ENCODE assay signal across 8 cellular contexts in genomic region chrX:13938766-13939530, GRCh38.
DNase-seq lines count a peak whose midpoint lies in the region; TF ChIP-seq lines count a peak whose summit lies in the region.

No MANE protein-coding gene starts in this region.

- H3K27ac Mint-ChIP-seq in mesothelial cell of epicardium, result no peak overlapping the region

- H3K27me3 ChIP-seq in HUES6 (ENCODE audit: control insufficient read depth, insufficient read depth, low read length) (no peaks in the 10 kb centered on the region; the same call in 1 of the 2 replicates), mammary epithelial cell (ENCODE audit: insufficient read depth, low read length) (no peaks in the 10 kb centered on the region)

- CTCF ChIA-PET in AG04449 (lab: Yijun Ruan, JAX), result no interaction called here
- CTCF ChIA-PET in mammary epithelial cell (lab: Charles Lee; ENCODE audit: low non-redundant PET), result no interaction called here

- POLR2A ChIA-PET in AG04449 (lab: Yijun Ruan, JAX), result no interaction called here

- H3K4me2 ChIP-seq in mammary epithelial cell (ENCODE audit: insufficient read depth, low read depth, low read length), result peak overlapping the region; percentile 96

- peak overlapping the region; percentile 96 for H2AFZ ChIP-seq in mammary epithelial cell (ENCODE audit: low read depth, low read length)

- no TSS peak for BruUV-seq in mammary epithelial cell (replicated peaks; lab: Mats Ljungman, UMichigan)

- no peaks in the 10 kb centered on the region for H3K36me3 Mint-ChIP-seq in mesothelial cell of epicardium

- H3K4me3 ChIP-seq in AG04449 (ENCODE audit: low read depth, low read length) (peak overlapping the region; percentile 18), HUES6 (ENCODE audit: low read depth, low read length) (peak overlapping the region; percentile 77), mammary epithelial cell (replicated peaks in 1 of 3; ENCODE audit: insufficient read depth in 1 of 3, low read depth in 2 of 3, low read length in 3 of 3) (peak overlapping the region; percentile 63 to 66 (median 65))

- peaks cover 20% of the 10 kb centered on the region for H3K27me3 Mint-ChIP-seq in mesothelial cell of epicardium (ENCODE audit: low read depth)

- H3K36me3 ChIP-seq in HUES6 (ENCODE audit: control insufficient read depth, insufficient read depth, low read length), result peaks cover 10% of the 10 kb centered on the region
- H3K36me3 ChIP-seq in mammary epithelial cell (ENCODE audit: insufficient read depth, low read length), result no peaks in the 10 kb centered on the region

- peaks cover 6% of the 10 kb centered on the region for H3K9me3 Mint-ChIP-seq in mesothelial cell of epicardium

- H3K9ac ChIP-seq in HUES6 (ENCODE audit: low read length) (peak overlapping the region; percentile 85), mammary epithelial cell (ENCODE audit: insufficient read depth, low read length) (no peak overlapping the region)

- intact Hi-C loops in mammary epithelial cell (cut with micrococcal nuclease), result loop anchor here (1.0 to 5.0 kb wide), 3 partner anchors 42 to 90 kb away; partner anchors contain the start of gene GEMIN8

- H3K79me2 ChIP-seq in mammary epithelial cell (ENCODE audit: insufficient read depth, low read length), result no peaks in the 10 kb centered on the region

- peak overlapping the region; percentile 65 for H3K4me3 Mint-ChIP-seq in mesothelial cell of epicardium

- TF ChIP-seq CTCF in AG04449 (IDR thresholded peaks at IDR 0.05; ENCODE audit: insufficient read depth, low read length, missing control alignments), result no peak
- TF ChIP-seq CTCF in mammary epithelial cell (conservative IDR thresholded peaks at IDR 0.05 in 1 of 2, IDR thresholded peaks at IDR 0.05 in 1 of 2; ENCODE audit: extremely low read depth in 1 of 2, insufficient read depth in 1 of 2, low read depth in 1 of 2, low read length in 2 of 2), result no peak
- TF ChIP-seq CTCF in mesothelial cell of epicardium (IDR thresholded peaks at IDR 0.05; ENCODE audit: unreplicated experiment), result no peak

- peaks cover 10% of the 10 kb centered on the region for H3K4me1 Mint-ChIP-seq in mesothelial cell of epicardium

- H3K4me1 ChIP-seq in HUES6 (ENCODE audit: control insufficient read depth, insufficient read depth, low read length), result peaks cover 63% of the 10 kb centered on the region
- H3K4me1 ChIP-seq in mammary epithelial cell (ENCODE audit: insufficient read depth, low read length), result peaks cover 27% of the 10 kb centered on the region

- dilution Hi-C loops in mammary epithelial cell (cut with HindIII; ENCODE audit: low sequenced_read_pairs), result no loop called here

- H4K20me1 ChIP-seq in mammary epithelial cell (ENCODE audit: insufficient read depth, low read length), result no peaks in the 10 kb centered on the region

- DNase-seq in AG04449 (ENCODE audit: low read depth, low spot score) (no peak), mammary epithelial cell (no peak), mesothelial cell of epicardium (ENCODE audit: low spot score in 2 of 2, unreplicated experiment in 2 of 2) (no peak), putamen (ENCODE audit: low spot score) (no peak), glomerular visceral epithelial cell (ENCODE audit: extremely low spot score) (no peak), NCI-H2196 (lab: John Stamatoyannopoulos, UW; ENCODE audit: unreplicated experiment) (no peak)
- DNase-seq in activated CD4-positive, alpha-beta T cell treated with anti-CD3 and anti-CD28 coated beads, Interleukin-2, amount 50 U/mL, for 1 hour, result no peak

- no peaks in the 10 kb centered on the region for H3K9me3 ChIP-seq in HUES6 (ENCODE audit: control insufficient read depth, insufficient read depth, low read depth, low read length)
- H3K9me3 ChIP-seq in mammary epithelial cell (replicated peaks; ENCODE audit: insufficient read depth, low read length), result no peaks in the 10 kb centered on the region

- H3K27ac ChIP-seq in HUES6 (ENCODE audit: low read depth, low read length) (peak overlapping the region; percentile 94), mammary epithelial cell (ENCODE audit: insufficient read depth, low read depth, low read length) (no peak overlapping the region)

- in situ Hi-C loops in mammary epithelial cell (cut with MboI; ENCODE audit: low sequenced_read_pairs in 2 of 2), result no loop called here

- 35% methylated on average over 12 of the region's 37 CpGs for WGBS in mammary epithelial cell (ENCODE audit: low coverage, missing lambda C conversion rate)

Comparison
In these comparisons a context has a peak if more than half of its experiments do, and no peak if none do; other contexts are left out.
1. H3K4me3 ChIP-seq: peak in every context shown above with its lines; median percentile 77 in HUES6; 65 in mammary epithelial cell; 18 in AG04449.